In genomic region chr9:94078086-94078485, GRCh38 we compare ENCODE assay signal across 9 cellular contexts.
"Had no signal": no experiment of that assay in that cellular context is flagged by ENCODE, and none has a peak within 500 bp of the region (broad histone marks: within the 10 kb centered on the region; RNA-seq: fewer than 3 reads in every experiment).

No MANE protein-coding gene starts in this region.

- H3K36me3 ChIP-seq: HAP-1 had no signal

- FAIRE-seq: H1, HepG2 had no signal

- H3K9me3 ChIP-seq: HAP-1 had no signal

- H3K4me3 Mint-ChIP-seq: GM23338, IgD-negative memory B cell had no signal

- H3K4me2 ChIP-seq: GM23338 had no signal

- H3K27ac Mint-ChIP-seq: GM23338, IgD-negative memory B cell had no signal

- H3K4me1 Mint-ChIP-seq: IgD-negative memory B cell had no signal

- H3K27me3 Mint-ChIP-seq: IgD-negative memory B cell had no signal

- H3K27ac ChIP-seq: HL-60 had no signal

- H3K4me3 ChIP-seq: GM23338, HAP-1 had no signal

- ATAC-seq: GM23338, HCT116, HepG2 had no signal

- H2AFZ ChIP-seq: GM23338 had no signal

- H3K9me3 Mint-ChIP-seq: GM23338, IgD-negative memory B cell had no signal

- DNase-seq: H7, KG1 had no signal
